Comparison of ENCODE assay signal across 9 cellular contexts in the genomic region with DNA sequence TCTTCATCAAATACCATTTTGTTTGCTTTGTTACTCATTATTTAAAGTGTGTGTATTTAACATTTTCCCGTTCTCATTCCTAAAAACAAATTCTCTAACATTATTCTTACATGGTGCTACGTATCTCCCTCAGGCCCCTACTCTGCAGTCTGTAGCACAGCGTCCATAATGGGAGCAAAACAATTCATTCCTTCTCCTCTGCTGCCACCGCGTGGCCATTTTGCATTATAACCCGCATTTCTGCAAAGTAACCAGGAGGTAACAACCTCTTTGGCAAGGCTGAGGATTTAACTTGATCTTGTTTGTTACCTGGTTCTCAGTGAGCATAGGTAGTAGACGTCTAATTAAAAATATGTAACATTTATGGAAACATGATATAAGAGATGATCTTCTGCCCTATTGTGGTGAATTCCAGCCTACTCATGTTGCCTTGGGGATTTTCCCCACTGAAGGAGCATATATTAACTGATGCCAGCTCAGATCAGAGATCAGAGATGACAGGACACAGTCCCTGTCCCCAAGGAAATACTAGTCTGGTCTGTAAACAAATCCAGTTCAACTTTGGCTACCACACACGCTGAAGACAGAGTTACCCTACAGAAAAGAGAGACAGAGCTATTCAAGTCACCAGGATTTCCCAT. TPM values are rescaled to one million over a fixed set of nuclear protein-coding genes. Genes with fewer than 3 reads are reported as not detected.
DNase-seq lines count a peak whose midpoint lies in the region; ATAC-seq, FAIRE-seq and TF ChIP-seq lines count a peak whose summit lies in the region.
"Had no signal": no experiment of that assay in that cellular context is flagged by ENCODE, and none has a peak within 500 bp of the region (broad histone marks: within the 10 kb centered on the region; RNA-seq: fewer than 3 reads in every experiment).

No MANE protein-coding gene starts in this region.

- TF ChIP-seq POLR2A in breast epithelium (IDR thresholded peaks at IDR 0.05), result no peak

- peak; percentile 78 for DNase-seq in NCI-H2171 treated with DMSO at 0.1 percent for 48 hours (lab: John Stamatoyannopoulos, UW)
- peak; percentile 74 for DNase-seq in WERI-Rb-1
- DNase-seq in breast epithelium (ENCODE audit: low spot score in 2 of 2), result peak; percentile 53 to 78
- DNase-seq in iris pigment epithelial cell (ENCODE audit: low read depth), result peak; percentile 69
- peak; percentile 64 to 69 for DNase-seq in stimulated activated CD4-positive, alpha-beta T cell treated with anti-CD3 and anti-CD28 coated beads, Interleukin-1b, Interleukin-23, amount 100 ng/mL, for 4 hours (ENCODE audit: low read depth in 2 of 2)

- TF ChIP-seq CTCF in WERI-Rb-1 (IDR thresholded peaks at IDR 0.05; ENCODE audit: low read depth, low read length) (peak; percentile 60; the same call in 1 of the 2 replicates), breast epithelium (IDR thresholded peaks at IDR 0.05) (peak; percentile 83 to 91 (median 88))

- intact Hi-C loops in breast epithelium (cut with DNase I; ENCODE audit: low total_unique reads), result no loop called here

- no peaks in the 10 kb centered on the region for H3K27me3 ChIP-seq in WERI-Rb-1 (ENCODE audit: insufficient read depth, low read depth, severe bottlenecking)
- no peaks in the 10 kb centered on the region for H3K27me3 ChIP-seq in breast epithelium

- peak; percentile 97 for FAIRE-seq in A204.1 (lab: Jason Lieb, UNC)

- no peak overlapping the region for H3K27ac ChIP-seq in WERI-Rb-1
- H3K27ac ChIP-seq in breast epithelium, result peak overlapping the region; percentile 45 to 56

- no peaks in the 10 kb centered on the region for H3K9me3 ChIP-seq in WERI-Rb-1 (ENCODE audit: severe bottlenecking)
- no peaks in the 10 kb centered on the region for H3K9me3 ChIP-seq in breast epithelium

- H3K36me3 ChIP-seq in WERI-Rb-1 (no peaks in the 10 kb centered on the region), breast epithelium (no peaks in the 10 kb centered on the region)

- H3K4me3 ChIP-seq in WERI-Rb-1 (ENCODE audit: low read depth, low read length) (no peak overlapping the region), breast epithelium (peak overlapping the region in 1 of 3 donors; percentile 4)

- peak; percentile 88 for ATAC-seq in GM18511 (IDR thresholded peaks at IDR 0.05; ENCODE audit: unreplicated experiment)
- peak; percentile 84 for ATAC-seq in HG03108 (IDR thresholded peaks at IDR 0.05; ENCODE audit: unreplicated experiment)

- H3K4me1 ChIP-seq in breast epithelium, result no peaks in the 10 kb centered on the region

RNA-seq across cellular contexts. Expression of a gene that starts 10.5 kb away (rescaled TPM):
- total RNA-seq in breast epithelium, result not detected
- total RNA-seq: urinary bladder had no signal

RNA-seq across cellular contexts. Expression of a gene that starts 18.0 kb away (rescaled TPM):
- total RNA-seq in breast epithelium, result 10 to 100 TPM; 14.2 to 24.9 (median 23.7) TPM

RNA-seq across cellular contexts. Expression of a gene that starts 21.7 kb away (rescaled TPM):
- not detected for total RNA-seq in breast epithelium
- total RNA-seq: urinary bladder had no signal
